Comparison of ENCODE assay signal across 13 cellular contexts in the genomic region with DNA sequence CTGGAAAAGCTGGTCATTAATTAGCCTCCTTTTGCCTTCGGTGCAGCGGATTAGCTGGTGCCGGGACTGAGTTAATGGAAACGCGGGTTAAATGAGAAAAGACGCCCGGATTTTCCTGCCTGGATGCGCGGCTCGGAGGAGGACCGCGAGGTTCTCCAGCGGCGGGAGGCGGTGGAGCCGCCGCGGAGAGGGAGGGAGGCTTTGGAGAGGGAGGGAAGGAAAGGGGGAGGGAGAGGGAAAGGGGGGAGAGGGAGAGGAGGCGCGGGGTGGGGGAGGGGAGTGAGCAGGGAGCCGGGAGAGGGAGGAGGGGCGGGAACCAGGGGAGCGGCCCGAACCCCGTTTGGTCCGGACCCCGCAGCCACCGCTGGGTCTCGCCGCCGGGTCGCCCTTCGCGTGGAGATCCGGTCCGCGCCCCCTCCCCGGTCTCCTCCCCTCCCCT.
A peak's percentile ranks its signal among the peaks of the same experiment; 100 is the strongest.
DNase-seq lines count a peak whose midpoint lies in the region; ATAC-seq and TF ChIP-seq lines count a peak whose summit lies in the region.
"Had no signal": no experiment of that assay in that cellular context is flagged by ENCODE, and none has a peak within 500 bp of the region (broad histone marks: within the 10 kb centered on the region; RNA-seq: fewer than 3 reads in every experiment).

No MANE protein-coding gene starts in this region.

- peak overlapping the region; percentile 51 for H3K27ac Mint-ChIP-seq in activated CD8-positive, alpha-beta memory T cell treated with anti-CD3 and anti-CD28 coated beads, Interleukin-2, amount 10 ng/mL, durations not matched to agents 7 days and 5 days
- H3K27ac Mint-ChIP-seq in progenitor cell of endocrine pancreas: no peak overlapping the region

- 4% methylated on average over 36 of the region's 38 CpGs for WGBS in sigmoid colon, 2 donors

- H3K9me3 Mint-ChIP-seq in activated CD8-positive, alpha-beta memory T cell treated with anti-CD3 and anti-CD28 coated beads, Interleukin-2, amount 10 ng/mL, durations not matched to agents 7 days and 5 days (ENCODE audit: low read depth): no peaks in the 10 kb centered on the region
- H3K9me3 Mint-ChIP-seq in progenitor cell of endocrine pancreas (ENCODE audit: low read depth): no peaks in the 10 kb centered on the region

- H3K27ac ChIP-seq in Peyer's patch (no peak overlapping the region), sigmoid colon (no peak overlapping the region), foreskin keratinocyte (no peak overlapping the region)
- H3K27ac ChIP-seq: neutrophil, SJSA1 had no signal

- peaks cover 84% of the 10 kb centered on the region for H3K27me3 Mint-ChIP-seq in activated CD8-positive, alpha-beta memory T cell treated with anti-CD3 and anti-CD28 coated beads, Interleukin-2, amount 10 ng/mL, durations not matched to agents 7 days and 5 days
- peaks cover 78% of the 10 kb centered on the region for H3K27me3 Mint-ChIP-seq in progenitor cell of endocrine pancreas

- no peak overlapping the region for H3K4me3 Mint-ChIP-seq in activated CD8-positive, alpha-beta memory T cell treated with anti-CD3 and anti-CD28 coated beads, Interleukin-2, amount 10 ng/mL, durations not matched to agents 7 days and 5 days
- peak overlapping the region; percentile 16 for H3K4me3 Mint-ChIP-seq in progenitor cell of endocrine pancreas (ENCODE audit: low read depth)

- TF ChIP-seq EP300 in sigmoid colon (IDR thresholded peaks at IDR 0.05): no peak

- H3K4me1 ChIP-seq in Peyer's patch (peaks cover 0 to 15% (median 0%) of the 10 kb centered on the region in 4 donors), sigmoid colon (peaks cover 0 to 34% (median 30%) of the 10 kb centered on the region in 4 donors), foreskin keratinocyte (no peaks in the 10 kb centered on the region)
- H3K4me1 ChIP-seq: SJSA1 had no signal

- H3K36me3 ChIP-seq in Peyer's patch: no peaks in the 10 kb centered on the region
- H3K36me3 ChIP-seq in sigmoid colon: no peaks in the 10 kb centered on the region
- H3K36me3 ChIP-seq: neutrophil, SJSA1 had no signal

- TF ChIP-seq CTCF in Peyer's patch (IDR thresholded peaks at IDR 0.05): no peak
- TF ChIP-seq CTCF in progenitor cell of endocrine pancreas (IDR thresholded peaks at IDR 0.05; ENCODE audit: unreplicated experiment): no peak
- no peak for TF ChIP-seq CTCF in sigmoid colon (IDR thresholded peaks at IDR 0.05)
- TF ChIP-seq CTCF in foreskin keratinocyte (conservative IDR thresholded peaks at IDR 0.05): no peak

- no peak for TF ChIP-seq POLR2A in Peyer's patch (IDR thresholded peaks at IDR 0.05)
- TF ChIP-seq POLR2A in sigmoid colon (IDR thresholded peaks at IDR 0.05): no peak

- no peak for ATAC-seq in activated CD8-positive, alpha-beta memory T cell treated with anti-CD3 and anti-CD28 coated beads, Interleukin-2, amount 10 ng/mL, durations not matched to agents 7 days and 5 days
- peak; percentile 50 for ATAC-seq in left ventricle myocardium superior
- no peak for ATAC-seq in HG03139 (IDR thresholded peaks at IDR 0.05; ENCODE audit: unreplicated experiment)
- ATAC-seq in foreskin keratinocyte: no peak
- ATAC-seq: GM12878 had no signal

- no peak for DNase-seq in activated CD8-positive, alpha-beta memory T cell treated with anti-CD3 and anti-CD28 coated beads, Interleukin-2, amount 10 ng/mL, durations not matched to agents 7 days and 5 days
- no peak for DNase-seq in activated CD8-positive, alpha-beta memory T cell treated with anti-CD3 and anti-CD28 coated beads for 24 hours
- DNase-seq in Peyer's patch: peak in 2 of 3 donors; percentile 15 to 35
- DNase-seq in left ventricle myocardium superior: no peak
- no peak for DNase-seq in progenitor cell of endocrine pancreas (ENCODE audit: low spot score, unreplicated experiment)
- DNase-seq in sigmoid colon: no peak
- DNase-seq in foreskin keratinocyte: no peak
- DNase-seq: activated gamma-delta T cell, NCI-H1436 treated with DMSO at 0.1 percent for 48 hours had no signal

- intact Hi-C loops in left ventricle myocardium superior (cut with micrococcal nuclease): no loop called here
- intact Hi-C loops in sigmoid colon (cut with DNase I): no loop called here

- no peaks in the 10 kb centered on the region for H3K36me3 Mint-ChIP-seq in activated CD8-positive, alpha-beta memory T cell treated with anti-CD3 and anti-CD28 coated beads, Interleukin-2, amount 10 ng/mL, durations not matched to agents 7 days and 5 days
- no peaks in the 10 kb centered on the region for H3K36me3 Mint-ChIP-seq in progenitor cell of endocrine pancreas (ENCODE audit: insufficient read depth)

- peaks cover 4% of the 10 kb centered on the region for H3K4me1 Mint-ChIP-seq in activated CD8-positive, alpha-beta memory T cell treated with anti-CD3 and anti-CD28 coated beads, Interleukin-2, amount 10 ng/mL, durations not matched to agents 7 days and 5 days
- H3K4me1 Mint-ChIP-seq in progenitor cell of endocrine pancreas (ENCODE audit: low read depth): peaks cover 3% of the 10 kb centered on the region

- H3K9me3 ChIP-seq in Peyer's patch (no peaks in the 10 kb centered on the region), sigmoid colon (no peaks in the 10 kb centered on the region)
- H3K9me3 ChIP-seq: neutrophil, SJSA1 had no signal

- H3K27me3 ChIP-seq in Peyer's patch (peaks cover 0 to 45% of the 10 kb centered on the region in 2 donors), sigmoid colon (peaks cover 47 to 99% (median 75%) of the 10 kb centered on the region in 3 donors), foreskin keratinocyte (peaks cover 88% of the 10 kb centered on the region)
- H3K27me3 ChIP-seq: SJSA1 had no signal

- H3K4me3 ChIP-seq in Peyer's patch (peak overlapping the region in 1 of 4 donors; percentile 31), sigmoid colon (peak overlapping the region in 2 of 4 donors; percentile 7 to 29)
- H3K4me3 ChIP-seq: GM12878, SJSA1 had no signal

- CTCF ChIA-PET in activated CD8-positive, alpha-beta memory T cell treated with anti-CD3 and anti-CD28 coated beads, Interleukin-2, amount 10 ng/mL, durations not matched to agents 7 days and 5 days (lab: Charles Lee): no interaction called here

Comparison
In these comparisons a context has a peak if more than half of its experiments do, and no peak if none do; other contexts are left out.
1. DNase-seq: peak in Peyer's patch (2 of 3); none in activated CD8-positive, alpha-beta memory T cell treated with anti-CD3 and anti-CD28 coated beads, Interleukin-2, amount 10 ng/mL, durations not matched to agents 7 days and 5 days (single experiment), activated CD8-positive, alpha-beta memory T cell treated with anti-CD3 and anti-CD28 coated beads for 24 hours (single experiment), left ventricle myocardium superior (single experiment), progenitor cell of endocrine pancreas (single experiment), sigmoid colon (single experiment) and foreskin keratinocyte (0 of 2).